12 cellular contexts compared by ENCODE assay signal in the genomic region with DNA sequence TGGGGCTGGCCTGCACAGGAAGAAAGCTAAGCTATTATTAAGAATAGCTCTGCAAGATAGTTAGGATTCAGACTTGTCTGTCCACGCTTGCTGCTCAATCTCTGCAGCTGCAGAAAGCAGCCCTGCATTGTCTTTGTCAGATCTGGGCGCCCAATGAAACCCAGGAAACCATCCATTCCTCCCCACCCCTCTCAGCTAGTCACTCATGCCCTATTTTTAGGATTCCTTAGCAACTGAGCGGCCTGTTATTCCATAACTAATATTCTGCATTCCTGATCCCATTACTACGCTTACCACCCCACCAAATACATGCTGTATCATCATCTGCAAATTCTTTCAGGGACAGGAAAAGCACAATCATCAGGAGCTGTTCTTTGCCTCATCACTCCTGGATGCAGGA. TPM values are rescaled to one million over a fixed set of nuclear protein-coding genes. Genes with fewer than 3 reads are reported as not detected.
DNase-seq lines count a peak whose midpoint lies in the region; ATAC-seq, FAIRE-seq and TF ChIP-seq lines count a peak whose summit lies in the region.
"Had no signal": no experiment of that assay in that cellular context is flagged by ENCODE, and none has a peak within 500 bp of the region (broad histone marks: within the 10 kb centered on the region; RNA-seq: fewer than 3 reads in every experiment).

No MANE protein-coding gene starts in this region.

- intact Hi-C loops in ascending aorta (cut with DNase I): loop anchor here (1.0 to 10.0 kb wide), 2 partner anchors 23 to 180 kb away; a partner anchor contains a TSS
- intact Hi-C loops in left cardiac atrium (cut with DNase I): no loop called here
- intact Hi-C loops in adrenal gland (cut with DNase I): no loop called here

- no peak overlapping the region for H3K4me3 ChIP-seq in ascending aorta
- no peak overlapping the region for H3K4me3 ChIP-seq in hepatocyte
- no peak overlapping the region for H3K4me3 ChIP-seq in adrenal gland

- 90% methylated on average over 4 of the region's 4 CpGs for WGBS in hepatocyte (ENCODE audit: low lambda C conversion rate, missing lambda C conversion rate)
- 69 to 78% (median 75%) methylated on average over 4 of the region's 4 CpGs for whole genome bisulfite sequencing in adrenal gland, 4 donors

- no peak overlapping the region for H3K4me2 ChIP-seq in hepatocyte

- no peaks in the 10 kb centered on the region for H3K27me3 ChIP-seq in ascending aorta
- no peaks in the 10 kb centered on the region for H3K27me3 ChIP-seq in hepatocyte
- no peaks in the 10 kb centered on the region for H3K27me3 ChIP-seq in adrenal gland

- H3K9me3 ChIP-seq in ascending aorta: no peaks in the 10 kb centered on the region
- no peaks in the 10 kb centered on the region for H3K9me3 ChIP-seq in hepatocyte (ENCODE audit: low read depth)
- no peaks in the 10 kb centered on the region for H3K9me3 ChIP-seq in adrenal gland (replicated peaks in 1 of 3)

- H2AFZ ChIP-seq in hepatocyte: no peak overlapping the region

- H3K4me1 ChIP-seq in ascending aorta: peaks cover 0 to 17% of the 10 kb centered on the region in 2 donors
- H3K4me1 ChIP-seq in hepatocyte (ENCODE audit: insufficient read depth): no peaks in the 10 kb centered on the region
- H3K4me1 ChIP-seq in adrenal gland (replicated peaks in 1 of 2): peaks cover 7 to 14% of the 10 kb centered on the region in 2 donors

- no peaks in the 10 kb centered on the region for H3K79me2 ChIP-seq in hepatocyte

- H3K36me3 ChIP-seq in ascending aorta (no peaks in the 10 kb centered on the region), hepatocyte (replicated peaks; ENCODE audit: insufficient read depth, low read depth) (no peaks in the 10 kb centered on the region), adrenal gland (replicated peaks in 1 of 2) (no peaks in the 10 kb centered on the region)

- DNase-seq in ascending aorta (ENCODE audit: low spot score in 2 of 2) (peak in 1 of 2 donors; percentile 74), left cardiac atrium (no peak), superior temporal gyrus (ENCODE audit: extremely low spot score) (peak; percentile 46), hepatocyte (ENCODE audit: low spot score) (no peak), urothelium cell line (ENCODE audit: low spot score) (no peak), adrenal gland (no peak)
- no peak for DNase-seq in activated effector memory CD4-positive, alpha-beta T cell treated with anti-CD3 and anti-CD28 coated beads, Interleukin-2, amount 50 U/mL, for 16 hours
- DNase-seq: DMS 273 treated with DMSO at 0.1 percent for 48 hours, NCI-H187 treated with DMSO at 0.1 percent for 48 hours had no signal

- no peaks in the 10 kb centered on the region for H3K9me2 ChIP-seq in hepatocyte (replicated peaks; ENCODE audit: insufficient read depth)

- no peaks in the 10 kb centered on the region for H4K20me1 ChIP-seq in hepatocyte (ENCODE audit: insufficient read depth, poor library complexity, severe bottlenecking)

- TF ChIP-seq POLR2A in adrenal gland (IDR thresholded peaks at IDR 0.05): no peak

- ATAC-seq in GM19452 (IDR thresholded peaks at IDR 0.05; ENCODE audit: unreplicated experiment) (peak; percentile 5), left cardiac atrium (peak; percentile 80 to 87)
- ATAC-seq: Panc1 had no signal

- peak overlapping the region; percentile 71 to 73 for H3K27ac ChIP-seq in ascending aorta
- no peak overlapping the region for H3K27ac ChIP-seq in hepatocyte
- H3K27ac ChIP-seq in adrenal gland: peak overlapping the region in 1 of 5 donors; percentile 18
- H3K27ac ChIP-seq: VCaP had no signal

- TF ChIP-seq CTCF in ascending aorta (IDR thresholded peaks at IDR 0.05) (no peak), hepatocyte (IDR thresholded peaks at IDR 0.05; ENCODE audit: poor library complexity) (no peak), adrenal gland (IDR thresholded peaks at IDR 0.05) (no peak)

- FAIRE-seq in urothelium cell line (lab: Jason Lieb, UNC): no peak

RNA-seq across cellular contexts. Expression of a gene that starts 52.9 kb away (rescaled TPM):
- 197 TPM for total RNA-seq in ascending aorta
- total RNA-seq in left cardiac atrium: 10 to 100 TPM; 36.8 to 37.1 TPM
- total RNA-seq in hepatocyte: 48.8 and 57.0 TPM in 2 replicates
- polyA plus RNA-seq in hepatocyte: 9.1 and 9.3 TPM in 2 replicates
- 10 to 100 TPM; 28.7 to 78.1 (median 38.7) TPM for total RNA-seq in adrenal gland
- 10 to 100 TPM in 1 of 3 donors, 1 to 10 TPM in 2; 2.5 to 19.6 (median 6.0) TPM for polyA plus RNA-seq in adrenal gland
